In genomic region chr2:88190808-88191721, GRCh38 we compare ENCODE assay signal across 8 cellular contexts. TPM values are rescaled to one million over a fixed set of nuclear protein-coding genes. Genes with fewer than 3 reads are reported as not detected.
DNase-seq lines count a peak whose midpoint lies in the region; ATAC-seq and TF ChIP-seq lines count a peak whose summit lies in the region.

No MANE protein-coding gene starts in this region.

- H3K9me3 ChIP-seq in WERI-Rb-1 (ENCODE audit: severe bottlenecking) (no peaks in the 10 kb centered on the region), left ventricle myocardium inferior (replicated peaks) (no peaks in the 10 kb centered on the region), spleen (peaks cover 0 to 25% (median 14%) of the 10 kb centered on the region in 8 donors)

- H3K4me3 ChIP-seq in WERI-Rb-1 (ENCODE audit: low read depth, low read length) = no peak overlapping the region
- no peak overlapping the region for H3K4me3 ChIP-seq in left ventricle myocardium inferior
- H3K4me3 ChIP-seq in spleen = no peak overlapping the region

- WGBS in spleen, 5 donors = 50 to 64% (median 58%) methylated on average over 11 of the region's 11 CpGs

- TF ChIP-seq POLR2A in spleen (IDR thresholded peaks at IDR 0.05) = no peak

- peak; percentile 85 for TF ChIP-seq RAD21 in Ishikawa (IDR thresholded peaks at IDR 0.05; ENCODE audit: low read depth)

- no peak for ATAC-seq in GM19452 (IDR thresholded peaks at IDR 0.05; ENCODE audit: unreplicated experiment)
- ATAC-seq in GM18870 (IDR thresholded peaks at IDR 0.05; ENCODE audit: unreplicated experiment) = no peak

- TF ChIP-seq CTCF in WERI-Rb-1 (IDR thresholded peaks at IDR 0.05; ENCODE audit: low read depth, low read length) = peak; percentile 69
- peak; percentile 68 for TF ChIP-seq CTCF in left ventricle myocardium inferior (IDR thresholded peaks at IDR 0.05; ENCODE audit: borderline replicate concordance)
- peak in 8 of 11 experiments; percentile 15 to 58 (median 48) for TF ChIP-seq CTCF in spleen (IDR thresholded peaks at IDR 0.05 in 8 of 11, conservative IDR thresholded peaks at IDR 0.05 in 3 of 11)

- peak; percentile 28 to 35 for DNase-seq in NCI-H524 (lab: John Stamatoyannopoulos, UW)
- DNase-seq in NCI-H524 treated with DMSO at 0.1 percent for 48 hours (lab: John Stamatoyannopoulos, UW) = no peak
- peak; percentile 57 for DNase-seq in WERI-Rb-1
- no peak for DNase-seq in left ventricle myocardium inferior
- no peak for DNase-seq in spleen

- no peaks in the 10 kb centered on the region for H3K36me3 ChIP-seq in WERI-Rb-1
- H3K36me3 ChIP-seq in left ventricle myocardium inferior = no peaks in the 10 kb centered on the region
- peaks cover 0 to 5% (median 0%) of the 10 kb centered on the region in 6 donors for H3K36me3 ChIP-seq in spleen

- H3K27me3 ChIP-seq in WERI-Rb-1 (ENCODE audit: insufficient read depth, low read depth, severe bottlenecking) (peaks cover 35% of the 10 kb centered on the region), left ventricle myocardium inferior (ENCODE audit: low read depth) (peaks cover 23% of the 10 kb centered on the region), spleen (replicated peaks in 1 of 7) (peaks cover 0 to 43% (median 0%) of the 10 kb centered on the region in 7 donors)

- H3K4me1 ChIP-seq in left ventricle myocardium inferior (no peaks in the 10 kb centered on the region), spleen (no peaks in the 10 kb centered on the region)

- intact Hi-C loops in left ventricle myocardium inferior (cut with micrococcal nuclease) = no loop called here
- intact Hi-C loops in spleen (cut with DNase I; ENCODE audit: low total_unique reads) = no loop called here

- H3K27ac ChIP-seq in WERI-Rb-1 (no peak overlapping the region), left ventricle myocardium inferior (replicated peaks) (no peak overlapping the region), spleen (no peak overlapping the region)

- no peak for TF ChIP-seq EP300 in Ishikawa (IDR thresholded peaks at IDR 0.05; ENCODE audit: borderline replicate concordance)

TF ChIP-seq in Ishikawa, 13 proteins besides CTCF, POLR2A, EP300 and RAD21:
- no peak for TF ChIP-seq CREB1 (IDR thresholded peaks at IDR 0.05; ENCODE audit: low read depth)
- peak; percentile 60; the same call in 1 of the 2 replicates for TF ChIP-seq ZBTB7A (IDR thresholded peaks at IDR 0.05; ENCODE audit: low read depth)
- no peak for TF ChIP-seq YY1 (IDR thresholded peaks at IDR 0.05; ENCODE audit: low read depth)
- no peak for TF ChIP-seq TAF1 (IDR thresholded peaks at IDR 0.05; ENCODE audit: low read depth)
- no peak for TF ChIP-seq FOXM1 (IDR thresholded peaks at IDR 0.05; ENCODE audit: borderline replicate concordance, low read depth)
- TF ChIP-seq CEBPB (IDR thresholded peaks at IDR 0.05) = no peak

RNA-seq across cellular contexts. Expression of gene THNSL2, which starts 20.9 kb away (rescaled TPM):
- total RNA-seq in left ventricle myocardium inferior (36.4 TPM), spleen (10 to 100 TPM in 4 of 7 donors, 1 to 10 TPM in 3; 5.9 to 20.3 (median 10.8) TPM)
- polyA plus RNA-seq in spleen = 10 to 100 TPM in 1 of 3 donors, 1 to 10 TPM in 2; 7.4 to 12.3 (median 7.5) TPM

Comparison
In these comparisons a context has a peak if more than half of its experiments do, and no peak if none do; other contexts are left out.
1. DNase-seq: peak in NCI-H524 (2 of 2) and WERI-Rb-1 (single experiment); none in NCI-H524 treated with DMSO at 0.1 percent for 48 hours (single experiment), left ventricle myocardium inferior (single experiment) and spleen (single experiment).
2. Peak in every context shown above with its lines, with median percentiles within 50 percentile points of each other: CTCF ChIP-seq.